Comparison of ENCODE assay signal across 1 cellular context in the genomic region with DNA sequence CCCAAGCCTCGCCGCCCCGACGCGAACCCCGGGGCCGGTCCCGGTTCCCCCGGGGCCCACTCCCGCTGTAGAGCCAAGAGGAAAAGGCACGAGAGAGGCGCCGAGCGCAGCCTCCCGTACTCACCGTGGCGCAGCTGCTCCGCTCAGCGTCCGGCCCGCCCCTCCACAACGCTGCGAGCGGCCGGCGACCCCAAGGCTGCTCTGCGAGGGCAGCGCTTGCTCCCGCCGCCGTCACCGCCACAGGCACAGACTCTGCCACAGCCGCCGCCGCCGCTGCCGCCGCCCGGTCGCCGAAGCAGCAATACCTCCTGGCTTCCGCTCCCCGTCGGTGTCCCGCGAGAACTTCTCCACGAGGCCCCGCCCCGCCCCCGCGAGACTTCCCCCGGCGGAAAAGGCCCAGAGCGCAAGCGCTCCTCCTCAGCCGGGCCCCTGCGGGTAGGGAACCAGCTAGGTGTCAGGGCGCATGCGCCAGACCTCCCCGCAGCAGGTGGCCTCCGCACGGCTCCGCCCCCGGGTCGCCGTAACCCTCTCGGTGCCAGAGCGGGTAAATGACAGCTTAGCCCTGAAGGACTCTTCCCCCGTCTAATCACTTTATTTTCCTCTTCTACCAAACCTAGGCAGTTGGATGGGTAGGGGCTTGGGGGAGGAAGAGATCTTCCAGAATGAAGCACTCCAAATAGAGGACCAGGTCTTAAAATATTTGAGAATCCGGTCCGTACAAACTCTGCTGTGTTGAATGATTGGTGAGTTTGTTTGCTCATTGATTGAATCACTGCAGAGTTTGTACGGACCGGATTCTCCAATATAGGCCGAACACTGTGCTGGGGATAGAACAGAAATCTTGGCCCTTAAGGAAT.
A peak's percentile ranks its signal among the peaks of the same experiment; 100 is the strongest.
TF ChIP-seq lines count a peak whose summit lies in the region.

TSS of gene GRB2 (minus strand) at position 314 of the 857 bp plus-strand sequence. CDS start 12,050 bp downstream, outside the sequence.

TF ChIP-seq in HepG2, 621 proteins besides CTCF, POLR2A, EP300 and RAD21 (continued from another document and continues in another):
- TF ChIP-seq NFAT5 (CRISPR knock-in tag; IDR thresholded peaks at IDR 0.05) (peak; percentile 76; the same call in 1 of the 2 replicates), KMT2A (CRISPR knock-in tag; IDR thresholded peaks at IDR 0.05) (peak; percentile 94), ZBTB1 (CRISPR knock-in tag; IDR thresholded peaks at IDR 0.05; ENCODE audit: borderline replicate concordance) (no peak; the same call in 1 of the 2 replicates), ZSCAN20 (CRISPR knock-in tag; IDR thresholded peaks at IDR 0.05; ENCODE audit: borderline replicate concordance) (peak; percentile 20; the same call in 1 of the 2 replicates), ZMYM3 (CRISPR knock-in tag; IDR thresholded peaks at IDR 0.05) (peak; percentile 88), SMARCE1 (IDR thresholded peaks at IDR 0.05; ENCODE audit: borderline replicate concordance) (no peak), FIP1L1 (IDR thresholded peaks at IDR 0.05; ENCODE audit: borderline replicate concordance, insufficient read depth, low read depth, low read length) (no peak), ZNF598 (CRISPR knock-in tag; IDR thresholded peaks at IDR 0.05; ENCODE audit: borderline replicate concordance) (no peak; the same call in 1 of the 2 replicates), ZNF224 (CRISPR knock-in tag; IDR thresholded peaks at IDR 0.05) (no peak), ATF5 (CRISPR knock-in tag; IDR thresholded peaks at IDR 0.05; ENCODE audit: low read depth) (peak; percentile 95), ZNF614 (CRISPR knock-in tag; IDR thresholded peaks at IDR 0.05; ENCODE audit: borderline replicate concordance) (no peak), ZBTB34 (CRISPR knock-in tag; IDR thresholded peaks at IDR 0.05) (no peak), ZFAT (CRISPR knock-in tag; conservative IDR thresholded peaks at IDR 0.05) (0 out of 2 replicates have a peak, but pooled peaks have one; percentile 38), FOXA1 (IDR thresholded peaks at IDR 0.05) (no peak), FOXA1 (CRISPR knock-in tag; IDR thresholded peaks at IDR 0.05) (no peak), GATA4 (IDR thresholded peaks at IDR 0.05; ENCODE audit: borderline replicate concordance, low read depth) (no peak), ZNF292 (CRISPR knock-in tag; IDR thresholded peaks at IDR 0.05; ENCODE audit: borderline replicate concordance, low read depth) (peak; percentile 11; the same call in 1 of the 2 replicates), BCLAF1 (IDR thresholded peaks at IDR 0.05) (no peak), KDM1A (CRISPR knock-in tag; IDR thresholded peaks at IDR 0.05) (peak; percentile 57; the same call in 1 of the 2 replicates), ZNF24 (IDR thresholded peaks at IDR 0.05) (0 out of 2 replicates have a peak, but pooled peaks have one; percentile 24), PPARG (CRISPR knock-in tag; conservative IDR thresholded peaks at IDR 0.05) (0 out of 2 replicates have a peak, but pooled peaks have one; percentile 39), CERS6 (CRISPR knock-in tag; IDR thresholded peaks at IDR 0.05) (no peak), RARA (CRISPR knock-in tag; IDR thresholded peaks at IDR 0.05) (no peak; the same call in none of the 2 replicates)
- TF ChIP-seq, protein P1, sequence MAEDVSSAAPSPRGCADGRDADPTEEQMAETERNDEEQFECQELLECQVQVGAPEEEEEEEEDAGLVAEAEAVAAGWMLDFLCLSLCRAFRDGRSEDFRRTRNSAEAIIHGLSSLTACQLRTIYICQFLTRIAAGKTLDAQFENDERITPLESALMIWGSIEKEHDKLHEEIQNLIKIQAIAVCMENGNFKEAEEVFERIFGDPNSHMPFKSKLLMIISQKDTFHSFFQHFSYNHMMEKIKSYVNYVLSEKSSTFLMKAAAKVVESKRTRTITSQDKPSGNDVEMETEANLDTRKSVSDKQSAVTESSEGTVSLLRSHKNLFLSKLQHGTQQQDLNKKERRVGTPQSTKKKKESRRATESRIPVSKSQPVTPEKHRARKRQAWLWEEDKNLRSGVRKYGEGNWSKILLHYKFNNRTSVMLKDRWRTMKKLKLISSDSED (CRISPR knock-in tag; IDR thresholded peaks at IDR 0.05) = no peak
- TF ChIP-seq, protein P2, sequence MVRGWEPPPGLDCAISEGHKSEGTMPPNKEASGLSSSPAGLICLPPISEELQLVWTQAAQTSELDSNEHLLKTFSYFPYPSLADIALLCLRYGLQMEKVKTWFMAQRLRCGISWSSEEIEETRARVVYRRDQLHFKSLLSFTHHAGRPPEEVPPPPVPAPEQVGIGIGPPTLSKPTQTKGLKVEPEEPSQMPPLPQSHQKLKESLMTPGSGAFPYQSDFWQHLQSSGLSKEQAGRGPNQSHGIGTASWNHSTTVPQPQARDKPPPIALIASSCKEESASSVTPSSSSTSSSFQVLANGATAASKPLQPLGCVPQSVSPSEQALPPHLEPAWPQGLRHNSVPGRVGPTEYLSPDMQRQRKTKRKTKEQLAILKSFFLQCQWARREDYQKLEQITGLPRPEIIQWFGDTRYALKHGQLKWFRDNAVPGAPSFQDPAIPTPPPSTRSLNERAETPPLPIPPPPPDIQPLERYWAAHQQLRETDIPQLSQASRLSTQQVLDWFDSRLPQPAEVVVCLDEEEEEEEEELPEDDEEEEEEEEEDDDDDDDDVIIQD (CRISPR knock-in tag; IDR thresholded peaks at IDR 0.05; ENCODE audit: low read depth) = 0 out of 2 replicates have a peak, but pooled peaks have one; percentile 14
- TF ChIP-seq, protein P3, sequence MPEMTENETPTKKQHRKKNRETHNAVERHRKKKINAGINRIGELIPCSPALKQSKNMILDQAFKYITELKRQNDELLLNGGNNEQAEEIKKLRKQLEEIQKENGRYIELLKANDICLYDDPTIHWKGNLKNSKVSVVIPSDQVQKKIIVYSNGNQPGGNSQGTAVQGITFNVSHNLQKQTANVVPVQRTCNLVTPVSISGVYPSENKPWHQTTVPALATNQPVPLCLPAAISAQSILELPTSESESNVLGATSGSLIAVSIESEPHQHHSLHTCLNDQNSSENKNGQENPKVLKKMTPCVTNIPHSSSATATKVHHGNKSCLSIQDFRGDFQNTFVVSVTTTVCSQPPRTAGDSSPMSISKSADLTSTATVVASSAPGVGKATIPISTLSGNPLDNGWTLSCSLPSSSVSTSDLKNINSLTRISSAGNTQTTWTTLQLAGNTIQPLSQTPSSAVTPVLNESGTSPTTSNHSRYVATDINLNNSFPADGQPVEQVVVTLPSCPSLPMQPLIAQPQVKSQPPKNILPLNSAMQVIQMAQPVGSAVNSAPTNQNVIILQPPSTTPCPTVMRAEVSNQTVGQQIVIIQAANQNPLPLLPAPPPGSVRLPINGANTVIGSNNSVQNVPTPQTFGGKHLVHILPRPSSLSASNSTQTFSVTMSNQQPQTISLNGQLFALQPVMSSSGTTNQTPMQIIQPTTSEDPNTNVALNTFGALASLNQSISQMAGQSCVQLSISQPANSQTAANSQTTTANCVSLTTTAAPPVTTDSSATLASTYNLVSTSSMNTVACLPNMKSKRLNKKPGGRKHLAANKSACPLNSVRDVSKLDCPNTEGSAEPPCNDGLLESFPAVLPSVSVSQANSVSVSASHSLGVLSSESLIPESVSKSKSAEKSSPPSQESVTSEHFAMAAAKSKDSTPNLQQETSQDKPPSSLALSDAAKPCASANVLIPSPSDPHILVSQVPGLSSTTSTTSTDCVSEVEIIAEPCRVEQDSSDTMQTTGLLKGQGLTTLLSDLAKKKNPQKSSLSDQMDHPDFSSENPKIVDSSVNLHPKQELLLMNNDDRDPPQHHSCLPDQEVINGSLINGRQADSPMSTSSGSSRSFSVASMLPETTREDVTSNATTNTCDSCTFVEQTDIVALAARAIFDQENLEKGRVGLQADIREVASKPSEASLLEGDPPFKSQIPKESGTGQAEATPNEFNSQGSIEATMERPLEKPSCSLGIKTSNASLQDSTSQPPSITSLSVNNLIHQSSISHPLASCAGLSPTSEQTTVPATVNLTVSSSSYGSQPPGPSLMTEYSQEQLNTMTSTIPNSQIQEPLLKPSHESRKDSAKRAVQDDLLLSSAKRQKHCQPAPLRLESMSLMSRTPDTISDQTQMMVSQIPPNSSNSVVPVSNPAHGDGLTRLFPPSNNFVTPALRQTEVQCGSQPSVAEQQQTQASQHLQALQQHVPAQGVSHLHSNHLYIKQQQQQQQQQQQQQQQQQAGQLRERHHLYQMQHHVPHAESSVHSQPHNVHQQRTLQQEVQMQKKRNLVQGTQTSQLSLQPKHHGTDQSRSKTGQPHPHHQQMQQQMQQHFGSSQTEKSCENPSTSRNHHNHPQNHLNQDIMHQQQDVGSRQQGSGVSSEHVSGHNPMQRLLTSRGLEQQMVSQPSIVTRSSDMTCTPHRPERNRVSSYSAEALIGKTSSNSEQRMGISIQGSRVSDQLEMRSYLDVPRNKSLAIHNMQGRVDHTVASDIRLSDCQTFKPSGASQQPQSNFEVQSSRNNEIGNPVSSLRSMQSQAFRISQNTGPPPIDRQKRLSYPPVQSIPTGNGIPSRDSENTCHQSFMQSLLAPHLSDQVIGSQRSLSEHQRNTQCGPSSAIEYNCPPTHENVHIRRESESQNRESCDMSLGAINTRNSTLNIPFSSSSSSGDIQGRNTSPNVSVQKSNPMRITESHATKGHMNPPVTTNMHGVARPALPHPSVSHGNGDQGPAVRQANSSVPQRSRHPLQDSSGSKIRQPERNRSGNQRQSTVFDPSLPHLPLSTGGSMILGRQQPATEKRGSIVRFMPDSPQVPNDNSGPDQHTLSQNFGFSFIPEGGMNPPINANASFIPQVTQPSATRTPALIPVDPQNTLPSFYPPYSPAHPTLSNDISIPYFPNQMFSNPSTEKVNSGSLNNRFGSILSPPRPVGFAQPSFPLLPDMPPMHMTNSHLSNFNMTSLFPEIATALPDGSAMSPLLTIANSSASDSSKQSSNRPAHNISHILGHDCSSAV (CRISPR knock-in tag; IDR thresholded peaks at IDR 0.05; ENCODE audit: borderline replicate concordance) = no peak; the same call in 1 of the 2 replicates
